In genomic region chr5:68285075-68285827, GRCh38 we compare ENCODE assay signal across 9 cellular contexts.
DNase-seq lines count a peak whose midpoint lies in the region; ATAC-seq and TF ChIP-seq lines count a peak whose summit lies in the region.
"Had no signal": no experiment of that assay in that cellular context is flagged by ENCODE, and none has a peak within 500 bp of the region (broad histone marks: within the 10 kb centered on the region; RNA-seq: fewer than 3 reads in every experiment).

No MANE protein-coding gene starts in this region.

- DNase-seq in GM10248 (ENCODE audit: extremely low spot score) (peak; percentile 40), T-helper 17 cell (no peak), naive B cell (peak; percentile 12), foreskin melanocyte (no peak), DMS 273 (lab: John Stamatoyannopoulos, UW; ENCODE audit: unreplicated experiment) (no peak), NCI-H82 treated with DMSO at 0.1 percent for 48 hours (lab: John Stamatoyannopoulos, UW; ENCODE audit: unreplicated experiment) (no peak)
- DNase-seq: stimulated activated CD4-positive, alpha-beta T cell treated with anti-CD3 and anti-CD28 coated beads, Interleukin-15, amount 100 ng/mL, for 24 hours had no signal

- peak; percentile 28 for ATAC-seq in GM21576 (IDR thresholded peaks at IDR 0.05; ENCODE audit: unreplicated experiment)
- no peak for ATAC-seq in T-helper 17 cell
- ATAC-seq in naive B cell (ENCODE audit: low read depth in 2 of 2): peak; percentile 49 to 68
- ATAC-seq in GM21737 (IDR thresholded peaks at IDR 0.05; ENCODE audit: unreplicated experiment): no peak

- CTCF ChIA-PET in GM10248 (lab: Yijun Ruan, JAX): interaction anchor here (0.7 to 3.6 kb wide), 26 partner anchors 11 to 722 kb away, joined by 3 to 41 read pairs (median 8); partner anchors contain the start of gene PIK3R1

- H3K9me3 Mint-ChIP-seq in naive B cell: no peaks in the 10 kb centered on the region

- no peaks in the 10 kb centered on the region for H3K27me3 Mint-ChIP-seq in T-helper 17 cell
- no peaks in the 10 kb centered on the region for H3K27me3 Mint-ChIP-seq in naive B cell

- H3K4me1 Mint-ChIP-seq in T-helper 17 cell (peaks cover 64% of the 10 kb centered on the region), naive B cell (peaks cover 34 to 50% (median 41%) of the 10 kb centered on the region in 3 donors)

- no peak for TF ChIP-seq CTCF in GM10248 (IDR thresholded peaks at IDR 0.05; ENCODE audit: control extremely low read depth, extremely low read depth, low read depth, missing control alignments)

- H3K4me3 Mint-ChIP-seq in T-helper 17 cell (peak overlapping the region; percentile 72), naive B cell (peak overlapping the region in 3 of 8 donors; percentile 2 to 90 (median 45))

- H3K27ac Mint-ChIP-seq in T-helper 17 cell: peak overlapping the region; percentile 97
- peak overlapping the region; percentile 15 to 92 (median 65) for H3K27ac Mint-ChIP-seq in naive B cell

- H3K36me3 Mint-ChIP-seq in T-helper 17 cell (ENCODE audit: low read depth): peaks cover 6% of the 10 kb centered on the region
- peaks cover 8 to 15% of the 10 kb centered on the region in 2 donors for H3K36me3 Mint-ChIP-seq in naive B cell

- POLR2A ChIA-PET in GM10248 (lab: Yijun Ruan, JAX): no interaction called here

- H3K9me3 ChIP-seq in T-helper 17 cell (ENCODE audit: control insufficient read depth, low read length, poor library complexity, severe bottlenecking): no peaks in the 10 kb centered on the region

Comparison
In these comparisons a context has a peak if more than half of its experiments do, and no peak if none do; other contexts are left out.
1. DNase-seq: peak in GM10248 (single experiment) and naive B cell (single experiment); none in T-helper 17 cell (0 of 3), foreskin melanocyte (single experiment), DMS 273 (single experiment) and NCI-H82 treated with DMSO at 0.1 percent for 48 hours (single experiment).
2. ATAC-seq: peak in GM21576 (single experiment) and naive B cell (2 of 2); none in T-helper 17 cell (single experiment) and GM21737 (single experiment).